ENCODE assay signal across 8 cellular contexts in the genomic region with DNA sequence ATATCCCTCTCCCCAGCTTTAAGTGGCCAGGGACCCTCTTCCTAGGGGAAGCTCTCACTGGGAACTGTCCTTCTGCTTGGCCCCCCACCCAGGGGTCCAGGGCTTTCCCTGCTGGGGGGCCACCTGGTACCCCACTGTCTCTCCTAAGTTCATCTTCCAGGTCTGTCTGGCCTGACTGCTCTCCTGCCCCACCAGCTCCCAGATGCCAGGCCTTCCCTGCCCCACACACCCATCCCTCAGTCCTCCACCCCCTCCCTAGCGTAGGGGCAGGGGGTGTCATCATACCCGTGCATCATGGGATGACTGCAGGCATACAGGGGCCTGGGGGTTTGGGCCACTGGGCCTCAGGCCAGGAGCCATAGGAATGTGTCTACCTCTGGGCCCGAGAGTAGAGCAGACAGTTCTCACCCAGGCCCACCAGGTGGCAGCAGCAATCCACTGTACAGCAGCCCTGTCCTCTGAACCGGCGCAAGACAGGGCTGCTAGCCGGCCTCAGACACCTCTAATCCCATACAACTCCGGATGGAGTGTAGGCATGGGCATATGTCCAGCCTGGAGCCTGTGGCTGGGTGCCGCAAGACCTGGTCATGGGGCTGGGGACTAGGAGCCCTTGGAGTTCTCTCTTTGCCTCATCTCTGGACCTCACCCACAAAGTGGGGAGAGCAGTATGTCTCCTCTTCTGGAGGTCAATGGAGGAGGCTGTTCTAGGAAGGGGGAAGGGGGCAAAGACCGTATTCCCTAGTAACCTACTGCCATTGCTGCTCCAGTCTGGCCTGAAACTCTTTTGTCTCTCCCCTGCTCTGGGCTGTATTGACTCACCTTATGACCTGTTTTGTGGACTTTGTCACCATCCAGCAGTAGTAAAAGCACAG. TPM values are rescaled to one million over a fixed set of nuclear protein-coding genes. Genes with fewer than 3 reads are reported as not detected.
DNase-seq lines count a peak whose midpoint lies in the region; ATAC-seq, FAIRE-seq and TF ChIP-seq lines count a peak whose summit lies in the region.

No MANE protein-coding gene starts in this region.

- H3K4me1 ChIP-seq in IMR-90 (ENCODE audit: control insufficient read depth, insufficient read depth, low read length): peaks cover 3% of the 10 kb centered on the region; the same call in 1 of the 2 replicates
- H3K4me1 ChIP-seq in neuronal stem cell (ENCODE audit: control insufficient read depth in 2 of 2, insufficient read depth in 1 of 2, low read depth in 1 of 2, low read length in 2 of 2): peaks cover 6 to 25% of the 10 kb centered on the region in 2 donors

- no peak for TF ChIP-seq POLR2A in IMR-90 (IDR thresholded peaks at IDR 0.05; ENCODE audit: low read depth, low read length)

- ATAC-seq in GM21381 (IDR thresholded peaks at IDR 0.05; ENCODE audit: unreplicated experiment): peak; percentile 86
- ATAC-seq in IMR-90 (ENCODE audit: low read depth): peak; percentile 98

- no peak overlapping the region; the same call in 1 of the 2 replicates for H3K56ac ChIP-seq in IMR-90 (ENCODE audit: extremely low read depth, insufficient read depth, low read length)

- DNase-seq in D721Med (ENCODE audit: insufficient read length, low spot score) (peak; percentile 60), IMR-90 (peak; percentile 76), RCC 7860 (ENCODE audit: low spot score) (peak; percentile 70), activated T-helper 1 cell treated with Interleukin-2 at 50 U/mL for 16 hours (ENCODE audit: low read depth) (peak; percentile 65), fibroblast of the conjunctiva (ENCODE audit: low read depth) (peak; percentile 69), neuronal stem cell (ENCODE audit: low spot score) (peak; percentile 83), superior temporal gyrus (ENCODE audit: extremely low spot score) (peak; percentile 88)

- H3K23ac ChIP-seq in IMR-90 (ENCODE audit: low read depth, low read length) (peak overlapping the region; percentile 16; the same call in 1 of the 2 replicates), neuronal stem cell (ENCODE audit: low read depth, low read length, poor library complexity) (peak overlapping the region; percentile 45)

- H3K18ac ChIP-seq in IMR-90 (ENCODE audit: low read depth, low read length): no peak overlapping the region
- H3K18ac ChIP-seq in neuronal stem cell (ENCODE audit: low read length): peak overlapping the region; percentile 59

- no peak overlapping the region for H3K9ac ChIP-seq in IMR-90 (ENCODE audit: low read depth, low read length)
- H3K9ac ChIP-seq in neuronal stem cell (ENCODE audit: low read depth, low read length, poor library complexity): no peak overlapping the region

- peak overlapping the region; percentile 13; the same call in 1 of the 2 replicates for H2BK120ac ChIP-seq in IMR-90 (ENCODE audit: low read depth, low read length)
- H2BK120ac ChIP-seq in neuronal stem cell (ENCODE audit: low read depth, low read length): no peak overlapping the region

- no peak overlapping the region for H2BK15ac ChIP-seq in IMR-90 (ENCODE audit: low read depth, low read length)
- H2BK15ac ChIP-seq in neuronal stem cell (ENCODE audit: low read length): no peak overlapping the region

- peak overlapping the region; percentile 85 for H2AFZ ChIP-seq in IMR-90 (replicated peaks; ENCODE audit: low read length, poor library complexity)
- peak overlapping the region; percentile 81 for H2AFZ ChIP-seq in neuronal stem cell (ENCODE audit: low read length)

- CTCF ChIA-PET in IMR-90 (lab: Yijun Ruan, JAX): interaction anchor here (1.6 kb wide), 1 partner anchor 9 kb away, joined by 4 read pairs; no protein-coding TSS in a partner anchor

- intact Hi-C loops in IMR-90 (cut with micrococcal nuclease): loop anchor here (1.0 to 2.0 kb wide), 2 partner anchors 100 to 240 kb away; no protein-coding TSS in a partner anchor

- WGBS in IMR-90 (ENCODE audit: extremely low coverage in 2 of 2, insufficient read length in 1 of 2), 2 experiments: 0% methylated on average over 3 of the region's 9 CpGs; no CpG with 5 or more reads in 1 of the 2 experiments
- WGBS in neuronal stem cell (ENCODE audit: extremely low coverage in 2 of 2, insufficient read length in 2 of 2, insufficient replicate concordance in 1 of 2), 2 donors: no CpG with 5 or more reads among the region's 9 CpGs

- H3K14ac ChIP-seq in IMR-90 (replicated peaks; ENCODE audit: low read depth, low read length) (peak overlapping the region; percentile 16; the same call in 1 of the 2 replicates), neuronal stem cell (ENCODE audit: low read length) (no peak overlapping the region)

- POLR2A ChIA-PET in IMR-90 (lab: Charles Lee; ENCODE audit: unreplicated experiment): no interaction called here

- no peaks in the 10 kb centered on the region for H3K79me1 ChIP-seq in IMR-90 (ENCODE audit: low read depth in 1 of 2, low read length in 2 of 2)
- no peaks in the 10 kb centered on the region for H3K79me1 ChIP-seq in neuronal stem cell (ENCODE audit: low read depth, low read length)

- no peak overlapping the region for H2AK9ac ChIP-seq in IMR-90 (replicated peaks; ENCODE audit: low read depth, low read length, poor library complexity)

- no peak overlapping the region for H4K5ac ChIP-seq in IMR-90 (ENCODE audit: low read depth, low read length)

- no peak overlapping the region for H2AK5ac ChIP-seq in IMR-90 (ENCODE audit: low read depth, low read length)
- H2AK5ac ChIP-seq in neuronal stem cell (ENCODE audit: low read depth, low read length): peak overlapping the region; percentile 83

- H3K27ac ChIP-seq in IMR-90 (ENCODE audit: insufficient read depth, low read length) (no peak overlapping the region), neuronal stem cell (replicated peaks; ENCODE audit: low read length) (no peak overlapping the region)

- peak; percentile 95 for TF ChIP-seq RAD21 in IMR-90 (IDR thresholded peaks at IDR 0.05; ENCODE audit: low read length)

- in situ Hi-C loops in IMR-90 (cut with MboI; ENCODE audit: low sequenced_read_pairs): no loop called here

- no peaks in the 10 kb centered on the region; the same call in 1 of the 2 replicates for H4K20me1 ChIP-seq in IMR-90 (ENCODE audit: insufficient read depth, low read length)

- H3K36me3 ChIP-seq in IMR-90 (ENCODE audit: control insufficient read depth, insufficient read depth, low read length) (no peaks in the 10 kb centered on the region), neuronal stem cell (replicated peaks in 1 of 2; ENCODE audit: control insufficient read depth in 2 of 2, insufficient read depth in 2 of 2, low read length in 2 of 2) (no peaks in the 10 kb centered on the region)

- H4K91ac ChIP-seq in IMR-90 (ENCODE audit: insufficient read depth, low read depth, low read length): no peak overlapping the region; the same call in 1 of the 2 replicates
- no peak overlapping the region for H4K91ac ChIP-seq in neuronal stem cell (ENCODE audit: low read depth, low read length, poor library complexity)

- TF ChIP-seq CTCF in D721Med (IDR thresholded peaks at IDR 0.05; ENCODE audit: insufficient read depth, missing control alignments): peak; percentile 87
- peak; percentile 94 for TF ChIP-seq CTCF in IMR-90 (conservative IDR thresholded peaks at IDR 0.05; ENCODE audit: low read depth, low read length)

- H4K8ac ChIP-seq in IMR-90 (ENCODE audit: low read depth in 2 of 2, low read length in 2 of 2) (peak overlapping the region in 1 of 2 experiments; percentile 6; a peak in 1 of 4 replicates), neuronal stem cell (ENCODE audit: low read depth, low read length) (no peak overlapping the region)

- H3K4me3 ChIP-seq in IMR-90 (ENCODE audit: insufficient read depth, low read depth, low read length) (no peak overlapping the region), neuronal stem cell (ENCODE audit: low read length in 2 of 2) (no peak overlapping the region)

- H2BK20ac ChIP-seq in IMR-90 (ENCODE audit: low read depth, low read length): no peak overlapping the region

- peak overlapping the region; percentile 63 for H2BK12ac ChIP-seq in neuronal stem cell (ENCODE audit: low read length)

- H3K4me2 ChIP-seq in IMR-90 (ENCODE audit: low read depth, low read length) (no peak overlapping the region), neuronal stem cell (ENCODE audit: insufficient read depth, low read length, poor library complexity, severe bottlenecking) (no peak overlapping the region)

- peak overlapping the region; percentile 54 for H3K4ac ChIP-seq in IMR-90 (ENCODE audit: low read depth, low read length)
- no peak overlapping the region for H3K4ac ChIP-seq in neuronal stem cell (ENCODE audit: low read length)

- H3K9me3 ChIP-seq in IMR-90 (ENCODE audit: control insufficient read depth, insufficient read depth, low read length): no peaks in the 10 kb centered on the region
- H3K9me3 ChIP-seq in neuronal stem cell (replicated peaks in 1 of 2; ENCODE audit: control insufficient read depth in 2 of 2, insufficient read depth in 1 of 2, low read depth in 1 of 2, low read length in 2 of 2): no peaks in the 10 kb centered on the region

- BruUV-seq in IMR-90 (replicated peaks; lab: Mats Ljungman, UMichigan): no TSS peak

- H2BK5ac ChIP-seq in IMR-90 (ENCODE audit: low read depth, low read length, poor library complexity, severe bottlenecking): no peak overlapping the region
- H2BK5ac ChIP-seq in neuronal stem cell (ENCODE audit: low read length): no peak overlapping the region

- no peak for FAIRE-seq in D721Med (lab: Jason Lieb, UNC)
- FAIRE-seq in RCC 7860 (lab: Jason Lieb, UNC): no peak

- no peaks in the 10 kb centered on the region for H3K27me3 ChIP-seq in IMR-90 (ENCODE audit: control insufficient read depth, insufficient read depth, low read length)
- peaks cover 0 to 2% (median 0%) of the 10 kb centered on the region in 3 experiments for H3K27me3 ChIP-seq in neuronal stem cell (ENCODE audit: control insufficient read depth in 3 of 3, insufficient read depth in 3 of 3, low read depth in 1 of 3, low read length in 3 of 3)

- H3K9me1 ChIP-seq in IMR-90 (ENCODE audit: insufficient read depth, low read length): no peaks in the 10 kb centered on the region

- dilution Hi-C loops in IMR-90 (cut with HindIII; ENCODE audit: low sequenced_read_pairs, unreplicated experiment): no loop called here

RNA-seq across cellular contexts. Expression of a gene that starts 10.0 kb away (rescaled TPM):
- total RNA-seq in IMR-90 (2012; rRNA removed): 28.1 TPM in 2 replicates
- 43.9 and 47.9 TPM in 2 replicates for polyA plus RNA-seq in IMR-90 (2012; rRNA removed)
- polyA plus RNA-seq in IMR-90 (2012; cell fraction: cytosol; rRNA removed): 22.9 and 29.5 TPM in 2 replicates
- polyA plus RNA-seq in IMR-90 (2012; cell fraction: nucleus; rRNA removed; ENCODE audit: low replicate concordance): 101 and 130 TPM in 2 replicates
- 125 TPM for polyA plus RNA-seq in neuronal stem cell (2013, experiment 1 of 2)
- 122 TPM for polyA plus RNA-seq in neuronal stem cell (2013, experiment 2 of 2)

RNA-seq across cellular contexts. Expression of a gene that starts 17.8 kb away (rescaled TPM):
- 1.4 and 1.6 TPM in 2 replicates for total RNA-seq in IMR-90 (2012; rRNA removed)
- polyA plus RNA-seq in IMR-90 (2012; rRNA removed): 9.5 and 9.9 TPM in 2 replicates
- 4.7 and 8.5 TPM in 2 replicates for polyA plus RNA-seq in IMR-90 (2012; cell fraction: cytosol; rRNA removed)
- polyA plus RNA-seq in IMR-90 (2012; cell fraction: nucleus; rRNA removed; ENCODE audit: low replicate concordance): 25.9 and 31.9 TPM in 2 replicates
- polyA plus RNA-seq in neuronal stem cell (2013, experiment 1 of 2): 15.9 TPM
- 15.8 TPM for polyA plus RNA-seq in neuronal stem cell (2013, experiment 2 of 2)

RNA-seq across cellular contexts. Expression of a gene that starts 28.6 kb away (rescaled TPM):
- total RNA-seq in IMR-90 (2012; rRNA removed): 0.18 TPM in 1 of 2 replicates, not detected in the other
- polyA plus RNA-seq in IMR-90 (2012; rRNA removed): 0.05 and 0.06 TPM in 2 replicates
- polyA plus RNA-seq in IMR-90 (2012; cell fraction: cytosol; rRNA removed): 0.01 and 0.04 TPM in 2 replicates
- polyA plus RNA-seq in IMR-90 (2012; cell fraction: nucleus; rRNA removed; ENCODE audit: low replicate concordance): 0.25 and 0.38 TPM in 2 replicates
- 0.03 TPM for polyA plus RNA-seq in neuronal stem cell (2013, experiment 1 of 2)
- polyA plus RNA-seq in neuronal stem cell (2013, experiment 2 of 2): 0.03 TPM

RNA-seq across cellular contexts. Expression of a gene that starts 36.9 kb away (rescaled TPM):
- 30.0 and 30.8 TPM in 2 replicates for total RNA-seq in IMR-90 (2012; rRNA removed)
- 81.8 and 98.5 TPM in 2 replicates for polyA plus RNA-seq in IMR-90 (2012; rRNA removed)
- polyA plus RNA-seq in IMR-90 (2012; cell fraction: cytosol; rRNA removed): 93.2 and 122 TPM in 2 replicates
- 21.8 and 36.1 TPM in 2 replicates for polyA plus RNA-seq in IMR-90 (2012; cell fraction: nucleus; rRNA removed; ENCODE audit: low replicate concordance)
- 49.2 TPM for polyA plus RNA-seq in neuronal stem cell (2013, experiment 1 of 2)
- polyA plus RNA-seq in neuronal stem cell (2013, experiment 2 of 2): 48.1 TPM

RNA-seq across cellular contexts. Expression of a gene that starts 49.9 kb away (rescaled TPM):
- total RNA-seq in IMR-90 (2012; rRNA removed): 93.9 and 110 TPM in 2 replicates
- 29.5 and 37.9 TPM in 2 replicates for polyA plus RNA-seq in IMR-90 (2012; rRNA removed)
- 8.5 and 15.2 TPM in 2 replicates for polyA plus RNA-seq in IMR-90 (2012; cell fraction: cytosol; rRNA removed)
- polyA plus RNA-seq in IMR-90 (2012; cell fraction: nucleus; rRNA removed; ENCODE audit: low replicate concordance): 5.1 and 18.8 TPM in 2 replicates
- polyA plus RNA-seq in neuronal stem cell (2013, experiment 1 of 2): 60.2 TPM
- polyA plus RNA-seq in neuronal stem cell (2013, experiment 2 of 2): 61.2 TPM
